1 cellular context compared by ENCODE assay signal in the genomic region with DNA sequence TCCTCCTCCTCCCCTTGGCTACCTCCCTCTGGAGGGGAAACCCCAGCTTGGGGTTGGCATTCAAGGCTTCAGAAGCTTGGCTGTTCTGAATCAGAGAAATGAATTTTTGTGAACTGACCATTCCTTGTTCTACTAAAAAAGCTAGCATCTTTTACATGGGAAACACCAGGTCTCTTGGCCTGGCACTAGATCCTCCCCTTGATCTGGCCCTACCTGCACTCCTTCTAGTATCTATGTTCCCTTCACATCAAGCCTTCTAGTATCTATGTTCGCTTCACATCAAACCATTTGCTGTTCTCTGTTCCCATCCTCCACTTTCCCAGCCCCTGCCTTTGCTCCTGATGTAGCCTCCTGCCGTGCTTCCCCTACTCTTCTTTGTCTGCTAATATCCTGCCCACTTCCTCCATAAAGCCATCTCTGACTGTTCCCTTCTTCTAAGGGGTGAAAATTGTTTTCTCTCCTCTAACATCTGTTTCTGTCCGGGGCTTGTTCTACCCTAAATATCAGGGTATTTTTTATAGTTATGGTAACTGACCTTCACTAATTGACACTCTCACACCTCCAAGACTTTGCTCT.
TF ChIP-seq lines count a peak whose summit lies in the region.

No MANE protein-coding gene starts in this region.

TF ChIP-seq in H1, 55 proteins besides CTCF, POLR2A, EP300 and RAD21:
- TF ChIP-seq CTBP2 (IDR thresholded peaks at IDR 0.05; ENCODE audit: borderline replicate concordance, insufficient read depth, insufficient read length, low read length) (no peak), CHD7 (IDR thresholded peaks at IDR 0.05; ENCODE audit: insufficient replicate concordance, low read length) (no peak), KDM5A (IDR thresholded peaks at IDR 0.05; ENCODE audit: low read length) (no peak), RXRA (IDR thresholded peaks at IDR 0.05; ENCODE audit: insufficient read depth, low read depth, low read length) (no peak), SP2 (IDR thresholded peaks at IDR 0.05; ENCODE audit: low read length) (no peak), FOSL1 (IDR thresholded peaks at IDR 0.05; ENCODE audit: insufficient read depth, low read depth, low read length) (no peak), CHD2 (IDR thresholded peaks at IDR 0.05; ENCODE audit: low read length) (no peak), NRF1 (IDR thresholded peaks at IDR 0.05; ENCODE audit: low read depth, low read length) (no peak), BRCA1 (IDR thresholded peaks at IDR 0.05; ENCODE audit: low read depth, low read length) (no peak), TBP (IDR thresholded peaks at IDR 0.05; ENCODE audit: low read depth, low read length) (no peak), E2F6 (IDR thresholded peaks at IDR 0.05) (no peak), TEAD4 (IDR thresholded peaks at IDR 0.05; ENCODE audit: low read depth, low read length) (no peak), ATF3 (IDR thresholded peaks at IDR 0.05; ENCODE audit: insufficient read depth, low read depth, low read length) (no peak), EZH2 (IDR thresholded peaks at IDR 0.05; ENCODE audit: low read depth, low read length, severe bottlenecking) (no peak), SP4 (IDR thresholded peaks at IDR 0.05; ENCODE audit: low read length) (no peak), JUND (IDR thresholded peaks at IDR 0.05; ENCODE audit: low read length) (no peak), SIRT6 (IDR thresholded peaks at IDR 0.05; ENCODE audit: low read length) (no peak), SRF (IDR thresholded peaks at IDR 0.05; ENCODE audit: low read depth, low read length) (no peak), POU5F1 (IDR thresholded peaks at IDR 0.05; ENCODE audit: low read depth, low read length) (no peak)
TF ChIP-seq in H1: peak in this region for 0.
